In genomic region chr14:74290415-74290814, GRCh38 we compare ENCODE assay signal across 10 cellular contexts. TPM values are rescaled to one million over a fixed set of nuclear protein-coding genes. Genes with fewer than 3 reads are reported as not detected.
DNase-seq lines count a peak whose midpoint lies in the region; ATAC-seq and TF ChIP-seq lines count a peak whose summit lies in the region.
"Had no signal": no experiment of that assay in that cellular context is flagged by ENCODE, and none has a peak within 500 bp of the region (broad histone marks: within the 10 kb centered on the region; RNA-seq: fewer than 3 reads in every experiment).

No MANE protein-coding gene starts in this region.

- H3K4me1 Mint-ChIP-seq in activated CD4-positive, alpha-beta memory T cell treated with anti-CD3 and anti-CD28 coated beads for 36 hours (ENCODE audit: low read depth) = no peaks in the 10 kb centered on the region

- no peaks in the 10 kb centered on the region for H3K27me3 Mint-ChIP-seq in activated CD4-positive, alpha-beta memory T cell treated with anti-CD3 and anti-CD28 coated beads for 36 hours
- H3K27me3 Mint-ChIP-seq: T-cell had no signal

- in situ Hi-C loops in SK-MEL-5 (cut with HindIII; ENCODE audit: low pct_unique_long_range_greater_than_20kb, low sequenced_read_pairs) = loop anchor here (25.0 kb wide), 1 partner anchor 178 kb away; no protein-coding TSS in a partner anchor

- CTCF ChIA-PET in activated CD4-positive, alpha-beta memory T cell treated with anti-CD3 and anti-CD28 coated beads for 36 hours (lab: Charles Lee) = no interaction called here

- no peaks in the 10 kb centered on the region for H3K9me3 ChIP-seq in BE2C

- peaks cover 24% of the 10 kb centered on the region for H3K36me3 Mint-ChIP-seq in activated CD4-positive, alpha-beta memory T cell treated with anti-CD3 and anti-CD28 coated beads for 36 hours

- POLR2A ChIA-PET in activated CD4-positive, alpha-beta memory T cell treated with anti-CD3 and anti-CD28 coated beads for 36 hours (lab: Charles Lee) = no interaction called here

- no peaks in the 10 kb centered on the region for H3K27me3 ChIP-seq in BE2C

- TF ChIP-seq CTCF in BE2C (IDR thresholded peaks at IDR 0.05; ENCODE audit: low read depth, low read length) = peak; percentile 56
- peak; percentile 41 for TF ChIP-seq CTCF in GM12874 (IDR thresholded peaks at IDR 0.05; ENCODE audit: insufficient read depth, low read depth, low read length)

- no peak overlapping the region for H3K27ac ChIP-seq in caudate nucleus (ENCODE audit: low read depth, low read length)

- DNase-seq in BE2C (peak; percentile 36), SK-MEL-5 (ENCODE audit: low read depth, low spot score) (peak; percentile 43), iris pigment epithelial cell (ENCODE audit: low read depth) (peak; percentile 27), ecto neural progenitor cell (ENCODE audit: low spot score) (no peak), caudate nucleus (lab: John Stamatoyannopoulos, UW) (no peak)
- DNase-seq in activated CD4-positive, alpha-beta memory T cell treated with anti-CD3 and anti-CD28 coated beads for 36 hours = no peak

- H3K9me3 Mint-ChIP-seq in activated CD4-positive, alpha-beta memory T cell treated with anti-CD3 and anti-CD28 coated beads for 36 hours = no peaks in the 10 kb centered on the region
- H3K9me3 Mint-ChIP-seq: T-cell had no signal

- no peaks in the 10 kb centered on the region for H3K4me1 ChIP-seq in BE2C

- H3K27ac Mint-ChIP-seq in activated CD4-positive, alpha-beta memory T cell treated with anti-CD3 and anti-CD28 coated beads for 36 hours = no peak overlapping the region
- H3K27ac Mint-ChIP-seq: T-cell had no signal

- H3K4me3 ChIP-seq in BE2C (ENCODE audit: low read depth, low read length) = no peak overlapping the region

- no peak overlapping the region for H3K4me3 Mint-ChIP-seq in activated CD4-positive, alpha-beta memory T cell treated with anti-CD3 and anti-CD28 coated beads for 36 hours
- H3K4me3 Mint-ChIP-seq: T-cell had no signal

- peaks cover 33% of the 10 kb centered on the region for H3K36me3 ChIP-seq in BE2C

- ATAC-seq in HG02623 (IDR thresholded peaks at IDR 0.05; ENCODE audit: unreplicated experiment) = no peak

- intact Hi-C loops in activated CD4-positive, alpha-beta memory T cell treated with anti-CD3 and anti-CD28 coated beads for 36 hours (cut with micrococcal nuclease) = no loop called here

RNA-seq across cellular contexts. Expression of gene ABCD4, which starts 12.3 kb away (rescaled TPM):
- 59.7 TPM for polyA plus RNA-seq in BE2C (2012; ENCODE audit: insufficient read depth, insufficient read length, low read depth)
- total RNA-seq in SK-MEL-5 (2014; rRNA removed; shearing (Covaris generic)) = 14.7 and 15.5 TPM in 2 replicates
- 32.2 and 37.8 TPM in 2 replicates for polyA plus RNA-seq in SK-MEL-5 (2015; cell fraction: cytosol; rRNA removed)
- 226 and 232 TPM in 2 replicates for polyA plus RNA-seq in SK-MEL-5 (2015; cell fraction: nucleus; rRNA removed)
- total RNA-seq in activated CD4-positive, alpha-beta memory T cell treated with anti-CD3 and anti-CD28 coated beads for 36 hours = 10 to 100 TPM; 42.7 to 47.7 TPM

RNA-seq across cellular contexts. Expression of gene VSX2, which starts 51.2 kb away (rescaled TPM):
- not detected for polyA plus RNA-seq in BE2C (2012; ENCODE audit: insufficient read depth, insufficient read length, low read depth)
- total RNA-seq in SK-MEL-5 (2014; rRNA removed; shearing (Covaris generic)) = not detected in 2 replicates
- polyA plus RNA-seq in SK-MEL-5 (2015; cell fraction: cytosol; rRNA removed) = not detected in 2 replicates
- not detected in 2 replicates for polyA plus RNA-seq in SK-MEL-5 (2015; cell fraction: nucleus; rRNA removed)
- not detected for total RNA-seq in activated CD4-positive, alpha-beta memory T cell treated with anti-CD3 and anti-CD28 coated beads for 36 hours
- total RNA-seq: skeletal muscle tissue, T-cell had no signal

RNA-seq across cellular contexts. Expression of gene VRTN, which starts 57.9 kb away (rescaled TPM):
- not detected for polyA plus RNA-seq in BE2C (2012; ENCODE audit: insufficient read depth, insufficient read length, low read depth)
- total RNA-seq in SK-MEL-5 (2014; rRNA removed; shearing (Covaris generic)) = not detected in 2 replicates
- polyA plus RNA-seq in SK-MEL-5 (2015; cell fraction: cytosol; rRNA removed) = not detected in 2 replicates
- not detected in 2 replicates for polyA plus RNA-seq in SK-MEL-5 (2015; cell fraction: nucleus; rRNA removed)
- not detected for total RNA-seq in activated CD4-positive, alpha-beta memory T cell treated with anti-CD3 and anti-CD28 coated beads for 36 hours
- total RNA-seq: skeletal muscle tissue had no signal

Comparison
In these comparisons a context has a peak if more than half of its experiments do, and no peak if none do; other contexts are left out.
1. DNase-seq: peak in BE2C (single experiment), SK-MEL-5 (single experiment) and iris pigment epithelial cell (single experiment); none in ecto neural progenitor cell (single experiment), activated CD4-positive, alpha-beta memory T cell treated with anti-CD3 and anti-CD28 coated beads for 36 hours (single experiment) and caudate nucleus (0 of 61).